ENCODE assay signal across 16 cellular contexts in the genomic region with DNA sequence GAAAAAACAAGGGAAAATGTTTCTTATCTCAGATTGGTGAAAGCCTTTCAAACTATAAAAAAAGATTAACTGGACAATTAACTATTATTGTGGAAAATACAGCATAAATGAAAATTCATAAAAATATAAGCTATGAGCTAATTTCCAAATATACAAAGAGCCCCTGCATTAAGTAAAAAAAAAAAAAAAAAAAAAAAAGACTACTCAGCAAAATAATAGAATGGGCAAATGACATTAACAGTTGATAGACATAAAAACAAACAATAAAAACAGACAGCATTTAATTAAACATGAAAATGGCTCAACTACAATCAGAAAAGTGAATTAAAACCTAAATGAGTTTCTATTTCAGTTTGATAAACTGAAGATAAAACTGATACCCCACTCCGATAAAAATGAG.
DNase-seq lines count a peak whose midpoint lies in the region; ATAC-seq, FAIRE-seq and TF ChIP-seq lines count a peak whose summit lies in the region.
"Had no signal": no experiment of that assay in that cellular context is flagged by ENCODE, and none has a peak within 500 bp of the region (broad histone marks: within the 10 kb centered on the region; RNA-seq: fewer than 3 reads in every experiment).

No MANE protein-coding gene starts in this region.

- no peak overlapping the region for H3K27ac ChIP-seq in CD8-positive, alpha-beta T cell (ENCODE audit: low read depth, low read length)
- H3K27ac ChIP-seq in IMR-90 (ENCODE audit: insufficient read depth, low read length): no peak overlapping the region
- H3K27ac ChIP-seq: C4-2B had no signal

- WGBS in IMR-90 (ENCODE audit: extremely low coverage in 2 of 2, insufficient read length in 1 of 2), 2 experiments: no CpG with 5 or more reads among the region's 1 CpG

- no peak overlapping the region for H2BK5ac ChIP-seq in IMR-90 (ENCODE audit: low read depth, low read length, poor library complexity, severe bottlenecking)

- no peak overlapping the region for H4K91ac ChIP-seq in IMR-90 (ENCODE audit: insufficient read depth, low read depth, low read length)

- no peak overlapping the region for H3K4me3 Mint-ChIP-seq in CD8-positive, alpha-beta T cell
- H3K4me3 Mint-ChIP-seq: CD4-positive, alpha-beta T cell; GM23338 had no signal

- H3K9me1 ChIP-seq in IMR-90 (ENCODE audit: insufficient read depth, low read length): no peaks in the 10 kb centered on the region

- no peaks in the 10 kb centered on the region for H3K27me3 ChIP-seq in CD8-positive, alpha-beta T cell (ENCODE audit: insufficient read depth, low read length)
- H3K27me3 ChIP-seq in IMR-90 (ENCODE audit: control insufficient read depth, insufficient read depth, low read length): no peaks in the 10 kb centered on the region

- no TSS peak for BruUV-seq in IMR-90 (replicated peaks; lab: Mats Ljungman, UMichigan)

- no peak overlapping the region for H2BK20ac ChIP-seq in IMR-90 (ENCODE audit: low read depth, low read length)

- POLR2A ChIA-PET in CD8-positive, alpha-beta T cell (lab: Charles Lee): no interaction called here
- POLR2A ChIA-PET in IMR-90 (lab: Charles Lee; ENCODE audit: unreplicated experiment): no interaction called here

- H4K8ac ChIP-seq in IMR-90 (ENCODE audit: low read depth in 2 of 2, low read length in 2 of 2): no peak overlapping the region

- H3K4me1 ChIP-seq in CD8-positive, alpha-beta T cell (ENCODE audit: insufficient read depth, low read length): no peaks in the 10 kb centered on the region
- H3K4me1 ChIP-seq in IMR-90 (ENCODE audit: control insufficient read depth, insufficient read depth, low read length): no peaks in the 10 kb centered on the region

- peaks cover 15% of the 10 kb centered on the region for H3K36me3 ChIP-seq in CD8-positive, alpha-beta T cell (ENCODE audit: insufficient read depth, low read length)
- 0 out of 2 replicates have a peak, but pooled peaks cover 2% of the 10 kb centered on the region for H3K36me3 ChIP-seq in IMR-90 (ENCODE audit: control insufficient read depth, insufficient read depth, low read length)

- CTCF ChIA-PET in CD8-positive, alpha-beta T cell (lab: Charles Lee): interaction anchor here (0.6 kb wide), 1 partner anchor 85 kb away, joined by 4 read pairs; no protein-coding TSS in a partner anchor
- CTCF ChIA-PET in IMR-90 (lab: Yijun Ruan, JAX): interaction anchor here (0.6 kb wide), 1 partner anchor 1510 kb away, joined by 3 read pairs; no protein-coding TSS in a partner anchor

- no peak overlapping the region for H2AK5ac ChIP-seq in IMR-90 (ENCODE audit: low read depth, low read length)

- H3K9me3 Mint-ChIP-seq in CD8-positive, alpha-beta T cell: no peaks in the 10 kb centered on the region
- H3K9me3 Mint-ChIP-seq: CD4-positive, alpha-beta T cell; GM23338 had no signal

- H3K4me3 ChIP-seq in CD8-positive, alpha-beta T cell (ENCODE audit: low read depth, low read length): no peak overlapping the region
- H3K4me3 ChIP-seq in IMR-90 (ENCODE audit: insufficient read depth, low read depth, low read length): no peak overlapping the region
- H3K4me3 ChIP-seq: GM23338 had no signal

- dilution Hi-C loops in IMR-90 (cut with HindIII; ENCODE audit: low sequenced_read_pairs, unreplicated experiment): no loop called here

- peak overlapping the region; percentile 41 for H3K27ac Mint-ChIP-seq in CD8-positive, alpha-beta T cell
- H3K27ac Mint-ChIP-seq: GM23338 had no signal

- H2BK120ac ChIP-seq in IMR-90 (ENCODE audit: low read depth, low read length): no peak overlapping the region

- H3K36me3 Mint-ChIP-seq in CD8-positive, alpha-beta T cell: peaks cover 60% of the 10 kb centered on the region

- no peak overlapping the region for H4K5ac ChIP-seq in IMR-90 (ENCODE audit: low read depth, low read length)

- H3K4me2 ChIP-seq in IMR-90 (ENCODE audit: low read depth, low read length): no peak overlapping the region
- H3K4me2 ChIP-seq: GM23338 had no signal

- no peak overlapping the region for H3K4ac ChIP-seq in IMR-90 (ENCODE audit: low read depth, low read length)

- no peaks in the 10 kb centered on the region for H3K9me3 ChIP-seq in CD8-positive, alpha-beta T cell (ENCODE audit: low read length)
- no peaks in the 10 kb centered on the region for H3K9me3 ChIP-seq in IMR-90 (ENCODE audit: control insufficient read depth, insufficient read depth, low read length)

- H3K27me3 Mint-ChIP-seq in CD8-positive, alpha-beta T cell (ENCODE audit: low read depth): no peaks in the 10 kb centered on the region
- H3K27me3 Mint-ChIP-seq: CD4-positive, alpha-beta T cell had no signal

- peaks cover 5% of the 10 kb centered on the region for H3K4me1 Mint-ChIP-seq in CD8-positive, alpha-beta T cell (ENCODE audit: low read depth)
- H3K4me1 Mint-ChIP-seq: GM23338 had no signal

- intact Hi-C loops in CD8-positive, alpha-beta T cell (cut with DNase I, micrococcal nuclease): loop anchor here in 1 of 2 experiments (5.0 kb wide), 1 partner anchor 34 kb away; no protein-coding TSS in a partner anchor
- intact Hi-C loops in IMR-90 (cut with micrococcal nuclease): no loop called here

- in situ Hi-C loops in IMR-90 (cut with MboI; ENCODE audit: low sequenced_read_pairs): no loop called here

- peak; percentile 70 for FAIRE-seq in A204.1 (lab: Jason Lieb, UNC)
- peak; percentile 57 for FAIRE-seq in endometrium (lab: Jason Lieb, UNC)
- FAIRE-seq: GM12891 had no signal

- no peak for TF ChIP-seq CTCF in CD8-positive, alpha-beta T cell (IDR thresholded peaks at IDR 0.05)
- no peak for TF ChIP-seq CTCF in IMR-90 (conservative IDR thresholded peaks at IDR 0.05; ENCODE audit: low read depth, low read length)
- TF ChIP-seq CTCF in GM10266 (IDR thresholded peaks at IDR 0.05; ENCODE audit: control insufficient read depth, insufficient read depth, low read depth, missing control alignments): no peak

- no peaks in the 10 kb centered on the region for H4K20me1 ChIP-seq in IMR-90 (ENCODE audit: insufficient read depth, low read length)

- H3K9ac ChIP-seq in IMR-90 (ENCODE audit: low read depth, low read length): no peak overlapping the region

- no peak overlapping the region for H2BK15ac ChIP-seq in IMR-90 (ENCODE audit: low read depth, low read length)

- no peak for ATAC-seq in CD8-positive, alpha-beta T cell
- ATAC-seq in IMR-90 (ENCODE audit: low read depth) (no peak), GM21786 (IDR thresholded peaks at IDR 0.05; ENCODE audit: unreplicated experiment) (no peak)
- ATAC-seq: GM23338, HCT116 had no signal

- H2AFZ ChIP-seq in IMR-90 (replicated peaks; ENCODE audit: low read length, poor library complexity): no peak overlapping the region
- H2AFZ ChIP-seq: GM23338 had no signal

- no peak overlapping the region for H3K18ac ChIP-seq in IMR-90 (ENCODE audit: low read depth, low read length)

- H3K56ac ChIP-seq in IMR-90 (ENCODE audit: extremely low read depth, insufficient read depth, low read length): no peak overlapping the region

- no peak overlapping the region for H2AK9ac ChIP-seq in IMR-90 (replicated peaks; ENCODE audit: low read depth, low read length, poor library complexity)

- no peak for TF ChIP-seq RAD21 in IMR-90 (IDR thresholded peaks at IDR 0.05; ENCODE audit: low read length)

- no peak for DNase-seq in CD8-positive, alpha-beta T cell
- DNase-seq in IMR-90 (no peak), GM10266 (ENCODE audit: extremely low spot score) (no peak)
- DNase-seq in stimulated activated CD4-positive, alpha-beta T cell treated with anti-CD3 and anti-CD28 coated beads, Interleukin-15, amount 100 ng/mL, for 24 hours: no peak
- DNase-seq: AML-193; CD4-positive, alpha-beta T cell; DMS153; DMS79; H7 had no signal

- H3K23ac ChIP-seq in IMR-90 (ENCODE audit: low read depth, low read length): no peak overlapping the region

- no peak for TF ChIP-seq POLR2A in IMR-90 (IDR thresholded peaks at IDR 0.05; ENCODE audit: low read depth, low read length)

- H3K14ac ChIP-seq in IMR-90 (replicated peaks; ENCODE audit: low read depth, low read length): no peak overlapping the region

- no peaks in the 10 kb centered on the region; a peak in 2 of 4 replicates for H3K79me1 ChIP-seq in IMR-90 (ENCODE audit: low read depth in 1 of 2, low read length in 2 of 2)

TF ChIP-seq in IMR-90, 13 proteins besides CTCF, POLR2A, EP300 and RAD21:
- TF ChIP-seq NFE2L2 (IDR thresholded peaks at IDR 0.05; ENCODE audit: low read depth, low read length): no peak
- TF ChIP-seq MAFK (IDR thresholded peaks at IDR 0.05; ENCODE audit: low read depth, low read length): peak; percentile 87
TF ChIP-seq in IMR-90: peak in this region for 1.
